20 cellular contexts compared by ENCODE assay signal in the genomic region with DNA sequence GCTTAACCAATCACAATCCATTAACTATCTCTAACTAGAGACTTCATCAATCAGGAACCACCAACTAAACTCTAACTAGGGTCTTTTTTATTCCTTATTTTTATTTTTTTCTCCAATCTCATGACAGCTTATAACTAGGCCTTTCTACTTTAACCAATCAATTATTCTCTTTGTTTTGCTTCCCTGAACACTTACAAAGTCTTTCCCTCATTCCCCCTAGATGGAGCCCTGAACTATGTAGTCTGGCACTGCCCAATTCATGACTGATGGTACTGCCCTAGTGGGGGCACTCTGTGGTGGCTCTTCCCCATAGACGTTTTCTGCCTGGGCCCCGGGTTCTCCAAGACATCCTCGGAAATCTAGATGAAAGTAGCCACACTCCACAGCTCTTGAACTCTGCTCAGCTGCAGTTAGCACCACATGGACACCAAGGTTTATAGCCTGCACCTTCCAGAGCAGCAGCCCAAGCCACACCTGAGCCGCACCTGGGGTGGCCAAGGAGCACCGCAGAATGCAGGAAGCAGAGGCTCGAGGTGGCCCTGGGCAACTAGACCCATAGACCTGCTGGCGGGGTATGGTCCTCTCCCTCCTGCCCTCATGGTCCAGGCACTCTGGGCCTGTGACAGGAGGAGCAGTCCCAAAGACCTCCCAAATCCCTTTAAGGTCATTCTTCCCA. TPM values are rescaled to one million over a fixed set of nuclear protein-coding genes. Genes with fewer than 3 reads are reported as not detected.
DNase-seq lines count a peak whose midpoint lies in the region; ATAC-seq and TF ChIP-seq lines count a peak whose summit lies in the region.
"Had no signal": no experiment of that assay in that cellular context is flagged by ENCODE, and none has a peak within 500 bp of the region (broad histone marks: within the 10 kb centered on the region; RNA-seq: fewer than 3 reads in every experiment).

No MANE protein-coding gene starts in this region.

- intact Hi-C loops in colonic mucosa (cut with DNase I) = no loop called here
- intact Hi-C loops in Calu3 (cut with micrococcal nuclease; ENCODE audit: unreplicated experiment) = loop anchor here (10.0 kb wide), 2 partner anchors 110 to 200 kb away; no protein-coding TSS in a partner anchor

- DNase-seq in GM06990 (ENCODE audit: extremely low read depth, insufficient read length) (no peak), colonic mucosa (peak; percentile 63), osteoblast (ENCODE audit: insufficient read length, low spot score, missing footprints) (no peak), SKM-1 (lab: John Stamatoyannopoulos, UW; ENCODE audit: unreplicated experiment) (no peak), Calu3 (no peak)
- DNase-seq: activated CD4-positive, alpha-beta T cell treated with anti-CD3 and anti-CD28 coated beads for 36 hours; activated CD8-positive, alpha-beta memory T cell treated with anti-CD3 and anti-CD28 coated beads, Interleukin-2, amount 10 ng/mL, durations not matched to agents 7 days and 5 days; effector memory CD8-positive, alpha-beta T cell; HFFc6; left lung; NCI-H1436 treated with DMSO at 0.1 percent for 48 hours; NCI-H226; stimulated activated CD4-positive, alpha-beta T cell treated with anti-CD3 and anti-CD28 coated beads, Interleukin-4, amount 100 ng/mL, for 1 hour; upper lobe of right lung had no signal

- peaks cover 28% of the 10 kb centered on the region for H3K4me1 Mint-ChIP-seq in Calu3 (ENCODE audit: low read depth, unreplicated experiment)
- H3K4me1 Mint-ChIP-seq: activated CD8-positive, alpha-beta memory T cell treated with anti-CD3 and anti-CD28 coated beads, Interleukin-2, amount 10 ng/mL, durations not matched to agents 7 days and 5 days had no signal

- no peaks in the 10 kb centered on the region for H3K36me3 Mint-ChIP-seq in Calu3 (ENCODE audit: insufficient read depth, unreplicated experiment)
- H3K36me3 Mint-ChIP-seq: activated CD8-positive, alpha-beta memory T cell treated with anti-CD3 and anti-CD28 coated beads, Interleukin-2, amount 10 ng/mL, durations not matched to agents 7 days and 5 days; activated naive CD8-positive, alpha-beta T cell had no signal

- no peak overlapping the region for H3K4me3 Mint-ChIP-seq in Calu3 (ENCODE audit: low read depth, unreplicated experiment)
- H3K4me3 Mint-ChIP-seq: activated CD4-positive, alpha-beta T cell treated with anti-CD3 and anti-CD28 coated beads for 36 hours; activated CD8-positive, alpha-beta memory T cell treated with anti-CD3 and anti-CD28 coated beads, Interleukin-2, amount 10 ng/mL, durations not matched to agents 7 days and 5 days; activated naive CD8-positive, alpha-beta T cell; activated T-helper 1 cell treated with anti-CD3 and anti-CD28 coated beads, Interleukin-12 subunit alpha, Interleukin-12 subunit beta, Interleukin-2, Interleukin-4 antibody, amounts not matched to agents 30 ng/mL and 10 ng/mL and 1 ng/mL, durations not matched to agents 14 hours and 24 hours and 36 hours; effector memory CD8-positive, alpha-beta T cell; HFFc6; neural progenitor cell had no signal

- H3K9me3 Mint-ChIP-seq in Calu3 (ENCODE audit: low read depth, unreplicated experiment) = no peaks in the 10 kb centered on the region
- H3K9me3 Mint-ChIP-seq: activated T-helper 1 cell treated with anti-CD3 and anti-CD28 coated beads, Interleukin-12 subunit alpha, Interleukin-12 subunit beta, Interleukin-2, Interleukin-4 antibody, amounts not matched to agents 30 ng/mL and 10 ng/mL and 1 ng/mL, durations not matched to agents 14 hours and 24 hours and 36 hours; effector memory CD8-positive, alpha-beta T cell; HFFc6; neural progenitor cell had no signal

- CTCF ChIA-PET in Calu3 (lab: Charles Lee) = interaction anchor here (1.4 kb wide), 1 partner anchor 123 kb away, joined by 6 read pairs; no protein-coding TSS in a partner anchor

- ATAC-seq in HG02763 (IDR thresholded peaks at IDR 0.05; ENCODE audit: unreplicated experiment) = no peak
- ATAC-seq: activated CD4-positive, alpha-beta T cell treated with anti-CD3 and anti-CD28 coated beads for 36 hours; activated CD8-positive, alpha-beta memory T cell treated with anti-CD3 and anti-CD28 coated beads, Interleukin-2, amount 10 ng/mL, durations not matched to agents 7 days and 5 days; effector memory CD8-positive, alpha-beta T cell; left lung; upper lobe of right lung had no signal

- H3K4me3 ChIP-seq in GM06990 (replicated peaks; ENCODE audit: low read depth, low read length) (no peak overlapping the region), OCI-LY3 (ENCODE audit: low read length) (no peak overlapping the region), colonic mucosa (no peak overlapping the region), osteoblast (ENCODE audit: insufficient read depth, low read length) (no peak overlapping the region)
- H3K4me3 ChIP-seq: left lung, neural progenitor cell, SJSA1, upper lobe of right lung had no signal

- H3K9me3 ChIP-seq in OCI-LY3 (ENCODE audit: insufficient read depth, low read length) (no peaks in the 10 kb centered on the region), colonic mucosa (no peaks in the 10 kb centered on the region), osteoblast (ENCODE audit: low read depth, low read length) (no peaks in the 10 kb centered on the region)
- H3K9me3 ChIP-seq: left lung, SJSA1, upper lobe of right lung had no signal

- H2AFZ ChIP-seq in OCI-LY3 (ENCODE audit: low read depth, low read length) (no peak overlapping the region), osteoblast (ENCODE audit: low read length) (no peak overlapping the region)
- H2AFZ ChIP-seq: neural progenitor cell had no signal

- H3K9ac ChIP-seq in OCI-LY3 (ENCODE audit: low read length) (no peak overlapping the region), colonic mucosa (ENCODE audit: low read depth in 2 of 2, low read length in 2 of 2) (no peak overlapping the region)
- H3K9ac ChIP-seq: neural progenitor cell had no signal

- H4K20me1 ChIP-seq in OCI-LY3 (ENCODE audit: insufficient read depth, low read length) = no peaks in the 10 kb centered on the region
- peaks cover 1% of the 10 kb centered on the region for H4K20me1 ChIP-seq in osteoblast (ENCODE audit: insufficient read depth, low read length)

- H3K27ac ChIP-seq in OCI-LY3 (ENCODE audit: low read length) (no peak overlapping the region), colonic mucosa (peak overlapping the region; percentile 18), osteoblast (ENCODE audit: low read depth, low read length) (no peak overlapping the region)
- H3K27ac ChIP-seq: left lung, neural progenitor cell, SJSA1, upper lobe of right lung had no signal

- H3K4me2 ChIP-seq in OCI-LY3 (ENCODE audit: low read length) = no peak overlapping the region
- H3K4me2 ChIP-seq in osteoblast (ENCODE audit: insufficient read depth, low read length) = no peak overlapping the region
- H3K4me2 ChIP-seq: neural progenitor cell had no signal

- no peaks in the 10 kb centered on the region; the same call in none of the 2 replicates for H3K27me3 ChIP-seq in GM06990 (replicated peaks; ENCODE audit: control insufficient read depth, insufficient read depth, low read length)
- peaks cover 6% of the 10 kb centered on the region for H3K27me3 ChIP-seq in OCI-LY3 (ENCODE audit: low read depth, low read length)
- H3K27me3 ChIP-seq in colonic mucosa = no peaks in the 10 kb centered on the region
- H3K27me3 ChIP-seq in osteoblast (ENCODE audit: insufficient read depth, low read length) = peaks cover 6% of the 10 kb centered on the region
- H3K27me3 ChIP-seq: upper lobe of right lung had no signal

- no peaks in the 10 kb centered on the region for H3K36me3 ChIP-seq in GM06990 (ENCODE audit: control insufficient read depth, insufficient read depth, low read length)
- no peaks in the 10 kb centered on the region for H3K36me3 ChIP-seq in OCI-LY3 (replicated peaks; ENCODE audit: low read depth, low read length)
- H3K36me3 ChIP-seq in colonic mucosa = no peaks in the 10 kb centered on the region
- no peaks in the 10 kb centered on the region for H3K36me3 ChIP-seq in osteoblast (ENCODE audit: insufficient read depth, low read length)
- H3K36me3 ChIP-seq: left lung, neural progenitor cell, SJSA1, upper lobe of right lung had no signal

- BruUV-seq in Calu3 (replicated peaks; lab: Mats Ljungman, UMichigan) = no TSS peak

- H3K27me3 Mint-ChIP-seq in Calu3 (ENCODE audit: unreplicated experiment) = peaks cover 60% of the 10 kb centered on the region

- TF ChIP-seq CTCF in GM06990 (IDR thresholded peaks at IDR 0.05; ENCODE audit: insufficient read depth, low read length, poor library complexity, severe bottlenecking) = peak; percentile 2
- 0 out of 2 replicates have a peak, but pooled peaks have one; percentile 3 for TF ChIP-seq CTCF in OCI-LY3 (IDR thresholded peaks at IDR 0.05; ENCODE audit: low read depth, low read length)
- TF ChIP-seq CTCF in colonic mucosa (IDR thresholded peaks at IDR 0.05) = no peak
- peak; percentile 6 for TF ChIP-seq CTCF in osteoblast (IDR thresholded peaks at IDR 0.05; ENCODE audit: extremely low read depth, low read depth, low read length)
- TF ChIP-seq CTCF in Calu3 (IDR thresholded peaks at IDR 0.05; ENCODE audit: unreplicated experiment) = no peak

- H3K79me2 ChIP-seq in OCI-LY3 (ENCODE audit: low read length) = no peaks in the 10 kb centered on the region
- no peaks in the 10 kb centered on the region for H3K79me2 ChIP-seq in osteoblast (ENCODE audit: insufficient read depth, low read length)

- H3K4me1 ChIP-seq in OCI-LY3 (ENCODE audit: low read length) (peaks cover 3% of the 10 kb centered on the region; the same call in 1 of the 2 replicates), colonic mucosa (peaks cover 10% of the 10 kb centered on the region), osteoblast (ENCODE audit: insufficient read depth, low read length) (no peaks in the 10 kb centered on the region)
- H3K4me1 ChIP-seq: left lung, neural progenitor cell, SJSA1, upper lobe of right lung had no signal

- no peak overlapping the region for H3K27ac Mint-ChIP-seq in Calu3 (ENCODE audit: unreplicated experiment)
- H3K27ac Mint-ChIP-seq: activated CD4-positive, alpha-beta T cell treated with anti-CD3 and anti-CD28 coated beads for 36 hours; activated CD8-positive, alpha-beta memory T cell treated with anti-CD3 and anti-CD28 coated beads, Interleukin-2, amount 10 ng/mL, durations not matched to agents 7 days and 5 days; activated naive CD8-positive, alpha-beta T cell; activated T-helper 1 cell treated with anti-CD3 and anti-CD28 coated beads, Interleukin-12 subunit alpha, Interleukin-12 subunit beta, Interleukin-2, Interleukin-4 antibody, amounts not matched to agents 30 ng/mL and 10 ng/mL and 1 ng/mL, durations not matched to agents 14 hours and 24 hours and 36 hours; effector memory CD8-positive, alpha-beta T cell; HFFc6; neural progenitor cell had no signal

RNA-seq across cellular contexts. Expression of gene ATP7B, which starts 6.6 kb away (rescaled TPM):
- total RNA-seq in colonic mucosa = 10 to 100 TPM; 14.0 to 18.8 TPM
- total RNA-seq in osteoblast = 2.4 and 4.0 TPM in 2 replicates
- 5.6 and 6.8 TPM in 2 replicates for total RNA-seq in Calu3 (2022)

RNA-seq across cellular contexts. Expression of gene ALG11, which starts 7.6 kb away (rescaled TPM):
- total RNA-seq in colonic mucosa (10 to 100 TPM; 32.4 to 45.0 TPM), osteoblast (22.7 and 23.9 TPM in 2 replicates), Calu3 (2022) (25.7 and 34.3 TPM in 2 replicates)

RNA-seq across cellular contexts. Expression of gene UTP14C, which starts 19.8 kb away (rescaled TPM):
- 10 to 100 TPM; 16.3 to 18.8 TPM for total RNA-seq in colonic mucosa
- 14.7 and 15.9 TPM in 2 replicates for total RNA-seq in osteoblast
- total RNA-seq in Calu3 (2022) = 12.4 and 13.6 TPM in 2 replicates

Comparison
In these comparisons a context has a peak if more than half of its experiments do, and no peak if none do; other contexts are left out.
1. CTCF ChIP-seq: peak in GM06990 (single experiment), OCI-LY3 (single experiment) and osteoblast (single experiment); none in colonic mucosa (single experiment) and Calu3 (single experiment).